8 cellular contexts compared by ENCODE assay signal in the genomic region with DNA sequence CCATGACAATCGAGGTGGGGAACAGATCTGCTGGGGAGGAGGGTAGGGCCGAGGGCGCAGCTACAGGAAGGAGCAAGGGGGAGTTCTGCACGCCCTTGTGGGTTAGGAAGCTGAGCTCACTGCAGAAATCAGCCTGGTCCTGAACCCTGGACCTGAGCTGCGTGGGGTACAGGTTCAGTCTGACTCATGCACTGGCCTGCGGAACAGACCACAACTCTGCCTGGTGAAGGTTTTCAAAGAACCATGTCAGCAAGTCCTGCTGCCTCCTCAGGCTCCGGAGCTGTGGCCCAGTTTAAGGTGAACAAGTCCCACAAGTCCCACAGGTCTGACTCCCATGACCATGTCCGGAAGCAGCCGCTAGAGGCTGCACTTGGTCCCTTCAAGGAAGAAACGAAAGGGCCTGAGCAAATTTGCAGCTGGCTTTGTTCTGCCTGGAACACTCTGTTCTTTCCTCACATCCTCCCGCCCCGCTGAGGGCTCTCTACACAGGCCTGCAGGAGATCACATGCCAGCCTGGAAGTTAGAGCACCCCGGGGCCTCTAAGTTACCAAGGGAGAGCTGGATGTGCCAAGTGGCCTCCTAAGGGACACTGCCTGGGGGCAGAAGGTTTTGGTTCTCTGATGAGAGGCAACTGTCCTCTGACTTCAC. TPM values are rescaled to one million over a fixed set of nuclear protein-coding genes. Genes with fewer than 3 reads are reported as not detected.
DNase-seq lines count a peak whose midpoint lies in the region; ATAC-seq and TF ChIP-seq lines count a peak whose summit lies in the region.

No MANE protein-coding gene starts in this region.

- H3K9me3 Mint-ChIP-seq in activated CD8-positive, alpha-beta T cell treated with anti-CD3 and anti-CD28 coated beads for 36 hours, result peaks cover 4% of the 10 kb centered on the region
- no peaks in the 10 kb centered on the region for H3K9me3 Mint-ChIP-seq in effector memory CD8-positive, alpha-beta T cell

- no peak overlapping the region for H3K4me3 ChIP-seq in mucosa of descending colon

- DNase-seq in Ammon's horn (ENCODE audit: low spot score) (peak; percentile 63), NCI-H69 (lab: John Stamatoyannopoulos, UW) (peak; percentile 92), mucosa of descending colon (peak; percentile 90 to 92 (median 91))
- peak; percentile 90 for DNase-seq in activated CD8-positive, alpha-beta T cell treated with anti-CD3 and anti-CD28 coated beads for 36 hours
- DNase-seq in effector memory CD8-positive, alpha-beta T cell, result peak; percentile 59 to 66 (median 64)
- DNase-seq in stimulated activated CD8-positive, alpha-beta memory T cell treated with anti-CD3 and anti-CD28 coated beads, Interleukin-7, amount 100 ng/mL, for 1 hour (ENCODE audit: low read depth in 2 of 2), result peak; percentile 35 to 36

- no peaks in the 10 kb centered on the region for H3K36me3 ChIP-seq in mucosa of descending colon (ENCODE audit: low read depth)

- H3K36me3 Mint-ChIP-seq in activated CD8-positive, alpha-beta T cell treated with anti-CD3 and anti-CD28 coated beads for 36 hours (ENCODE audit: low read depth), result no peaks in the 10 kb centered on the region
- no peaks in the 10 kb centered on the region for H3K36me3 Mint-ChIP-seq in effector memory CD8-positive, alpha-beta T cell (ENCODE audit: insufficient read depth)

- intact Hi-C loops in activated CD8-positive, alpha-beta T cell treated with anti-CD3 and anti-CD28 coated beads for 36 hours (cut with micrococcal nuclease), result loop anchor here (2.0 to 5.0 kb wide), 2 partner anchors 46 to 78 kb away; no protein-coding TSS in a partner anchor
- intact Hi-C loops in mucosa of descending colon (cut with DNase I, micrococcal nuclease), result loop anchor here in 1 of 2 donors (5.0 kb wide), 1 partner anchor 81 kb away; no protein-coding TSS in a partner anchor

- H3K4me1 ChIP-seq in mucosa of descending colon (ENCODE audit: low read depth), result peaks cover 22% of the 10 kb centered on the region

- ATAC-seq in GM18909 (IDR thresholded peaks at IDR 0.05; ENCODE audit: poor library complexity, unreplicated experiment), result peak; percentile 73
- peak; percentile 59 for ATAC-seq in HG03139 (IDR thresholded peaks at IDR 0.05; ENCODE audit: unreplicated experiment)
- peak; percentile 87 for ATAC-seq in activated CD8-positive, alpha-beta T cell treated with anti-CD3 and anti-CD28 coated beads for 36 hours
- ATAC-seq in effector memory CD8-positive, alpha-beta T cell (replicated peaks), result peak; percentile 84
- ATAC-seq in mucosa of descending colon, result peak; percentile 86

- peak overlapping the region; percentile 80 for H3K4me3 Mint-ChIP-seq in activated CD8-positive, alpha-beta T cell treated with anti-CD3 and anti-CD28 coated beads for 36 hours
- H3K4me3 Mint-ChIP-seq in effector memory CD8-positive, alpha-beta T cell, result peak overlapping the region; percentile 90 to 91

- H3K4me1 Mint-ChIP-seq in activated CD8-positive, alpha-beta T cell treated with anti-CD3 and anti-CD28 coated beads for 36 hours (ENCODE audit: low read depth), result peaks cover 40% of the 10 kb centered on the region
- peaks cover 25 to 32% of the 10 kb centered on the region in 2 donors for H3K4me1 Mint-ChIP-seq in effector memory CD8-positive, alpha-beta T cell (ENCODE audit: low read depth in 2 of 2)

- peak; percentile 61 for TF ChIP-seq CTCF in activated CD8-positive, alpha-beta T cell treated with anti-CD3 and anti-CD28 coated beads for 36 hours (IDR thresholded peaks at IDR 0.05)
- TF ChIP-seq CTCF in mucosa of descending colon (IDR thresholded peaks at IDR 0.05), result peak; percentile 75

- CTCF ChIA-PET in activated CD8-positive, alpha-beta T cell treated with anti-CD3 and anti-CD28 coated beads for 36 hours (lab: Charles Lee), result interaction anchor here (0.6 to 6.4 kb wide), 30 partner anchors 9 to 252 kb away, joined by 3 to 54 read pairs (median 4); no protein-coding TSS in a partner anchor

- H3K9me3 ChIP-seq in mucosa of descending colon, result no peaks in the 10 kb centered on the region

- POLR2A ChIA-PET in activated CD8-positive, alpha-beta T cell treated with anti-CD3 and anti-CD28 coated beads for 36 hours (lab: Charles Lee), result interaction anchor here (0.7 to 2.8 kb wide), 6 partner anchors 11 to 360 kb away, joined by 3 to 15 read pairs (median 4); no protein-coding TSS in a partner anchor

- no peaks in the 10 kb centered on the region for H3K27me3 Mint-ChIP-seq in activated CD8-positive, alpha-beta T cell treated with anti-CD3 and anti-CD28 coated beads for 36 hours
- H3K27me3 Mint-ChIP-seq in effector memory CD8-positive, alpha-beta T cell, result no peaks in the 10 kb centered on the region

- peak overlapping the region; percentile 92 for H3K27ac Mint-ChIP-seq in activated CD8-positive, alpha-beta T cell treated with anti-CD3 and anti-CD28 coated beads for 36 hours
- H3K27ac Mint-ChIP-seq in effector memory CD8-positive, alpha-beta T cell, result peak overlapping the region; percentile 96 to 99

RNA-seq across cellular contexts. Expression of a gene that starts 49.3 kb away (rescaled TPM):
- 10 to 100 TPM; 79.1 to 79.5 TPM for total RNA-seq in activated CD8-positive, alpha-beta T cell treated with anti-CD3 and anti-CD28 coated beads for 36 hours
- total RNA-seq in mucosa of descending colon, result 100 to 1,000 TPM; 141 to 173 (median 150) TPM

Comparison
In these comparisons a context has a peak if more than half of its experiments do, and no peak if none do; other contexts are left out.
1. DNase-seq: peak in every context shown above with its lines; median percentile 92 in NCI-H69; 91 in mucosa of descending colon; 90 in activated CD8-positive, alpha-beta T cell treated with anti-CD3 and anti-CD28 coated beads for 36 hours; 64 in effector memory CD8-positive, alpha-beta T cell; 63 in Ammon's horn; 36 in stimulated activated CD8-positive, alpha-beta memory T cell treated with anti-CD3 and anti-CD28 coated beads, Interleukin-7, amount 100 ng/mL, for 1 hour.